Comparison of ENCODE assay signal across 11 cellular contexts in the genomic region with DNA sequence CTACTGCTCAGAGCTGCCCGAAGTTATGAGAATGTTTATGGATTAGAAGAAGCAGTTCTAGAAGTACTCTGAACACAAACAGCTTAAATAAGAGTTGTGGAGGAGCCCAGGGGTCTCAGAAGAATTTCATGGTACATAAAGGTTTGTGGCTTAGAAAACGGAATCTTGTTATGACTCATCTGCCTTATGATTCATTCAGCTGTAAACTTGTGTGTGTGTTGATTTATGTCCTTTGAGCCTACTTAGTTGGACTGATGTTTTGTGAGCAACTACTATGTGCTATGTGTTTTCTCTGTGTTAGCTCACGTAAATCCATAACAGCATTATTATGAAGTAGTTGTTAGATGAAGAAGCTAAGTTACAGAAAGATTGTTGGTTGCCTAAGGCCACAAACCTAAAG.
DNase-seq lines count a peak whose midpoint lies in the region; ATAC-seq, FAIRE-seq and TF ChIP-seq lines count a peak whose summit lies in the region.
"Had no signal": no experiment of that assay in that cellular context is flagged by ENCODE, and none has a peak within 500 bp of the region (broad histone marks: within the 10 kb centered on the region; RNA-seq: fewer than 3 reads in every experiment).

No MANE protein-coding gene starts in this region.

- no peaks in the 10 kb centered on the region; a peak in 1 of 22 replicates for H4K20me1 ChIP-seq in BLaER1 treated with 17β-estradiol and CSF1 and Interleukin-3, amounts not matched to agents 10 nM and 100 nM
- H4K20me1 ChIP-seq in GM12878 (ENCODE audit: control insufficient read depth, insufficient read depth) = no peaks in the 10 kb centered on the region

- peaks cover 0 to 7% (median 0%) of the 10 kb centered on the region in 11 experiments; a peak in 2 of 22 replicates for H3K36me3 ChIP-seq in BLaER1 treated with 17β-estradiol and CSF1 and Interleukin-3, amounts not matched to agents 10 nM and 100 nM
- no peaks in the 10 kb centered on the region for H3K36me3 ChIP-seq in GM12878 (ENCODE audit: control insufficient read depth in 2 of 2, insufficient read depth in 2 of 2, low read length in 1 of 2)
- no peaks in the 10 kb centered on the region for H3K36me3 ChIP-seq in aorta (ENCODE audit: control insufficient read depth in 1 of 2, insufficient read depth in 2 of 2, low read length in 1 of 2)

- H3K4me2 ChIP-seq in BLaER1 treated with 17β-estradiol and CSF1 and Interleukin-3, amounts not matched to agents 10 nM and 100 nM = peak overlapping the region in 8 of 11 experiments; percentile 7 to 45 (median 28); a peak in 7 of 22 replicates
- H3K4me2 ChIP-seq in GM12878 (ENCODE audit: control insufficient read depth, insufficient read depth) = peak overlapping the region; percentile 15; the same call in 1 of the 2 replicates

- H3K4me3 ChIP-seq in BLaER1 treated with 17β-estradiol and CSF1 and Interleukin-3, amounts not matched to agents 10 nM and 100 nM = no peak overlapping the region
- H3K4me3 ChIP-seq in GM12878 (no peak overlapping the region), aorta (ENCODE audit: low read length in 2 of 2) (no peak overlapping the region)

- peaks cover 0 to 14% (median 11%) of the 10 kb centered on the region in 10 experiments; a peak in 15 of 20 replicates for H3K4me1 ChIP-seq in BLaER1 treated with 17β-estradiol and CSF1 and Interleukin-3, amounts not matched to agents 10 nM and 100 nM
- H3K4me1 ChIP-seq in GM12878 (ENCODE audit: control insufficient read depth, insufficient read depth, low read length) (peaks cover 14% of the 10 kb centered on the region), aorta (ENCODE audit: control insufficient read depth in 1 of 2, insufficient read depth in 2 of 2, low read length in 2 of 2) (no peaks in the 10 kb centered on the region)

- TF ChIP-seq CTCF in GM12878 (IDR thresholded peaks at IDR 0.05 in 2 of 3, conservative IDR thresholded peaks at IDR 0.05 in 1 of 3; ENCODE audit: control insufficient read depth in 2 of 3, extremely low read depth in 1 of 3, insufficient read depth in 1 of 3, low read depth in 3 of 3, low read length in 3 of 3) = no peak

- POLR2A ChIA-PET in GM12878 (lab: Charles Lee) = interaction anchor here (0.6 kb wide), 1 partner anchor 138 kb away, joined by 9 read pairs; no protein-coding TSS in a partner anchor

- no peak overlapping the region for H3K9ac ChIP-seq in BLaER1 treated with 17β-estradiol and CSF1 and Interleukin-3, amounts not matched to agents 10 nM and 100 nM
- H3K9ac ChIP-seq in GM12878 (ENCODE audit: control insufficient read depth, insufficient read depth, low read length) = no peak overlapping the region

- no peaks in the 10 kb centered on the region for H3K27me3 ChIP-seq in BLaER1 treated with 17β-estradiol and CSF1 and Interleukin-3, amounts not matched to agents 10 nM and 100 nM
- no peaks in the 10 kb centered on the region for H3K27me3 ChIP-seq in GM12878 (replicated peaks in 1 of 2; ENCODE audit: control insufficient read depth in 2 of 2, insufficient read depth in 2 of 2, low read length in 1 of 2)
- H3K27me3 ChIP-seq in aorta (ENCODE audit: control insufficient read depth in 1 of 2, insufficient read depth in 2 of 2, low read length in 1 of 2) = no peaks in the 10 kb centered on the region

- RAD21 ChIA-PET in GM12878 (lab: Charles Lee; ENCODE audit: unreplicated experiment) = interaction anchor here (0.8 to 2.7 kb wide), 5 partner anchors 13 to 353 kb away, joined by 3 to 18 read pairs (median 3); no protein-coding TSS in a partner anchor

- TF ChIP-seq RAD21 in GM12878 (IDR thresholded peaks at IDR 0.05; ENCODE audit: insufficient read depth, low read depth, low read length) = no peak

- no peak overlapping the region for H3K27ac Mint-ChIP-seq in activated CD4-positive, alpha-beta T cell treated with anti-CD3 and anti-CD28 coated beads, Interleukin-2, amount 10 ng/mL, durations not matched to agents 24 days and 14 days
- H3K27ac Mint-ChIP-seq: activated naive CD4-positive, alpha-beta T cell treated with anti-CD3 and anti-CD28 coated beads, Interleukin-2, amount 50 U/mL, for 24 hours; CD8-positive, alpha-beta T cell had no signal

- 0% methylated on average over 3 of the region's 3 CpGs for WGBS in GM12878 (ENCODE audit: insufficient coverage, insufficient replicate concordance, low lambda C conversion rate, missing lambda C conversion rate)
- WGBS in aorta, 2 donors = 78 to 92% methylated on average over 3 of the region's 3 CpGs

- intact Hi-C loops in GM12878 (cut with micrococcal nuclease; ENCODE audit: unreplicated experiment) (no loop called here), aorta (cut with DNase I) (loop anchor here in 1 of 2 donors (5.0 kb wide), 2 partner anchors 244 to 349 kb away; no protein-coding TSS in a partner anchor)
- intact Hi-C loops in activated CD4-positive, alpha-beta T cell treated with anti-CD3 and anti-CD28 coated beads, Interleukin-2, amount 10 ng/mL, durations not matched to agents 24 days and 14 days (cut with micrococcal nuclease) = no loop called here

- SMC1A ChIA-PET in GM12878 (lab: Charles Lee; ENCODE audit: uncharacterized antibody, unreplicated experiment) = interaction anchor here (0.8 to 3.4 kb wide), 8 partner anchors 10 to 348 kb away, joined by 3 to 34 read pairs (median 4); no protein-coding TSS in a partner anchor

- H3K4me3 Mint-ChIP-seq in activated CD4-positive, alpha-beta T cell treated with anti-CD3 and anti-CD28 coated beads, Interleukin-2, amount 10 ng/mL, durations not matched to agents 24 days and 14 days = no peak overlapping the region
- H3K4me3 Mint-ChIP-seq: activated naive CD4-positive, alpha-beta T cell treated with anti-CD3 and anti-CD28 coated beads, Interleukin-2, amount 50 U/mL, for 24 hours; CD8-positive, alpha-beta T cell had no signal

- no peaks in the 10 kb centered on the region for H3K27me3 Mint-ChIP-seq in activated CD4-positive, alpha-beta T cell treated with anti-CD3 and anti-CD28 coated beads, Interleukin-2, amount 10 ng/mL, durations not matched to agents 24 days and 14 days
- H3K27me3 Mint-ChIP-seq: activated naive CD4-positive, alpha-beta T cell treated with anti-CD3 and anti-CD28 coated beads, Interleukin-2, amount 50 U/mL, for 24 hours had no signal

- ATAC-seq in GM21381 (IDR thresholded peaks at IDR 0.05; ENCODE audit: unreplicated experiment) (peak; percentile 87), HG03378 (IDR thresholded peaks at IDR 0.05; ENCODE audit: unreplicated experiment) (peak; percentile 90), GM12878 (peak; percentile 82), aorta (ENCODE audit: low FRiP score) (no peak)
- ATAC-seq: CD8-positive, alpha-beta T cell had no signal

- BruUV-seq in GM12878 (replicated peaks; lab: Mats Ljungman, UMichigan) = no TSS peak

- CTCF ChIA-PET in GM12878 (lab: Yijun Ruan, JAX) = interaction anchor here (0.9 to 6.7 kb wide), 6 partner anchors 8 to 348 kb away, joined by 3 to 42 read pairs (median 5); no protein-coding TSS in a partner anchor

- H3K4me1 Mint-ChIP-seq in activated CD4-positive, alpha-beta T cell treated with anti-CD3 and anti-CD28 coated beads, Interleukin-2, amount 10 ng/mL, durations not matched to agents 24 days and 14 days = no peaks in the 10 kb centered on the region
- H3K4me1 Mint-ChIP-seq: activated naive CD4-positive, alpha-beta T cell treated with anti-CD3 and anti-CD28 coated beads, Interleukin-2, amount 50 U/mL, for 24 hours had no signal

- H3K9me3 Mint-ChIP-seq in activated CD4-positive, alpha-beta T cell treated with anti-CD3 and anti-CD28 coated beads, Interleukin-2, amount 10 ng/mL, durations not matched to agents 24 days and 14 days = no peaks in the 10 kb centered on the region
- H3K9me3 Mint-ChIP-seq: activated naive CD4-positive, alpha-beta T cell treated with anti-CD3 and anti-CD28 coated beads, Interleukin-2, amount 50 U/mL, for 24 hours; CD8-positive, alpha-beta T cell had no signal

- no peak overlapping the region for H2AFZ ChIP-seq in GM12878 (ENCODE audit: control insufficient read depth, low read depth, low read length)

- H3K36me3 Mint-ChIP-seq in activated CD4-positive, alpha-beta T cell treated with anti-CD3 and anti-CD28 coated beads, Interleukin-2, amount 10 ng/mL, durations not matched to agents 24 days and 14 days (ENCODE audit: low read depth) = no peaks in the 10 kb centered on the region
- H3K36me3 Mint-ChIP-seq: activated naive CD4-positive, alpha-beta T cell treated with anti-CD3 and anti-CD28 coated beads, Interleukin-2, amount 50 U/mL, for 24 hours; CD8-positive, alpha-beta T cell had no signal

- DNase-seq in GM12878 (ENCODE audit: low read depth, low spot score) (peak; percentile 61), aorta (no peak), NCI-H69 (lab: John Stamatoyannopoulos, UW) (no peak)
- DNase-seq in activated CD4-positive, alpha-beta T cell treated with anti-CD3 and anti-CD28 coated beads, Interleukin-2, amount 10 ng/mL, durations not matched to agents 24 days and 14 days = no peak
- no peak for DNase-seq in activated T-cell treated with anti-CD3 and anti-CD28 coated beads, Interleukin-2, amount 50 U/mL, for 48 hours
- DNase-seq: CD8-positive, alpha-beta T cell; NCI-H2029 had no signal

- no peak for TF ChIP-seq POLR2A in GM12878 (IDR thresholded peaks at IDR 0.05; ENCODE audit: low read depth, low read length)

- no peaks in the 10 kb centered on the region for H3K79me2 ChIP-seq in GM12878 (ENCODE audit: control insufficient read depth, insufficient read depth, low read length)

- TF ChIP-seq EP300 in GM12878 (IDR thresholded peaks at IDR 0.05; ENCODE audit: borderline replicate concordance in 1 of 2, control insufficient read depth in 1 of 2, low read depth in 2 of 2, low read length in 2 of 2) = peak in 1 of 2 experiments; percentile 68; a peak in 1 of 4 replicates

- no peak overlapping the region for H3K27ac ChIP-seq in BLaER1 treated with 17β-estradiol and CSF1 and Interleukin-3, amounts not matched to agents 10 nM and 100 nM
- H3K27ac ChIP-seq in GM12878 (ENCODE audit: control insufficient read depth, insufficient read depth) (no peak overlapping the region), aorta (ENCODE audit: low read depth in 1 of 2, low read length in 2 of 2) (no peak overlapping the region)

- peak; percentile 71 for FAIRE-seq in GM12878 (lab: Jason Lieb, UNC)

- in situ Hi-C loops in GM12878 (cut with MboI) = loop anchor here (10.0 kb wide), 1 partner anchor 241 kb away; the partner anchor contains the start of gene ARHGAP42

- H3K9me3 ChIP-seq in BLaER1 treated with 17β-estradiol and CSF1 and Interleukin-3, amounts not matched to agents 10 nM and 100 nM (replicated peaks in 1 of 11) = no peaks in the 10 kb centered on the region
- H3K9me3 ChIP-seq in GM12878 (replicated peaks; ENCODE audit: control insufficient read depth, insufficient read depth, low read length) = no peaks in the 10 kb centered on the region
- H3K9me3 ChIP-seq in aorta (ENCODE audit: control insufficient read depth, low read length) = no peaks in the 10 kb centered on the region

TF ChIP-seq in GM12878, 131 proteins besides CTCF, POLR2A, EP300 and RAD21 (continues in another document):
- TF ChIP-seq KAT2A (conservative IDR thresholded peaks at IDR 0.05; ENCODE audit: control insufficient read depth, low read depth, low read length) = no peak
- no peak for TF ChIP-seq CREB1 (IDR thresholded peaks at IDR 0.05; ENCODE audit: low read depth)
- TF ChIP-seq TCF12 (IDR thresholded peaks at IDR 0.05; ENCODE audit: low read depth, low read length) = 0 out of 2 replicates have a peak, but pooled peaks have one; percentile 30
- peak; percentile 28 to 53; a peak in 2 of 4 replicates for TF ChIP-seq IKZF2 (IDR thresholded peaks at IDR 0.05)
